Comparison of ENCODE assay signal across 10 cellular contexts in genomic region chr1:22074803-22075202, GRCh38. TPM values are rescaled to one million over a fixed set of nuclear protein-coding genes. Genes with fewer than 3 reads are reported as not detected.
DNase-seq lines count a peak whose midpoint lies in the region; ATAC-seq lines count a peak whose summit lies in the region.
"Had no signal": no experiment of that assay in that cellular context is flagged by ENCODE, and none has a peak within 500 bp of the region (broad histone marks: within the 10 kb centered on the region; RNA-seq: fewer than 3 reads in every experiment).

No MANE protein-coding gene starts in this region.

- peaks cover 6% of the 10 kb centered on the region; the same call in 1 of the 2 replicates for H3K9me3 ChIP-seq in SK-N-MC (ENCODE audit: low read depth, low read length)

- H3K27me3 Mint-ChIP-seq in activated naive CD4-positive, alpha-beta T cell treated with anti-CD3 and anti-CD28 coated beads for 36 hours (ENCODE audit: low read depth): no peaks in the 10 kb centered on the region
- H3K27me3 Mint-ChIP-seq in stimulated activated memory B cell treated with anti-CD40 and anti-IgM and Interleukin-4, amounts not matched to agents 10 μg/mL and 1 μg/mL and 100 μg/mL, for 72 hours: no peaks in the 10 kb centered on the region

- H3K36me3 Mint-ChIP-seq in activated naive CD4-positive, alpha-beta T cell treated with anti-CD3 and anti-CD28 coated beads for 36 hours (ENCODE audit: low read depth): peaks cover 36% of the 10 kb centered on the region
- H3K36me3 Mint-ChIP-seq in stimulated activated memory B cell treated with anti-CD40 and anti-IgM and Interleukin-4, amounts not matched to agents 10 μg/mL and 1 μg/mL and 100 μg/mL, for 72 hours: peaks cover 40% of the 10 kb centered on the region

- 0 out of 2 replicates have a peak overlapping the region, but pooled peaks have one; percentile 25 for H3K27ac ChIP-seq in SK-N-MC

- H3K4me3 Mint-ChIP-seq in activated naive CD4-positive, alpha-beta T cell treated with anti-CD3 and anti-CD28 coated beads for 36 hours: no peak overlapping the region
- peak overlapping the region; percentile 14 for H3K4me3 Mint-ChIP-seq in stimulated activated memory B cell treated with anti-CD40 and anti-IgM and Interleukin-4, amounts not matched to agents 10 μg/mL and 1 μg/mL and 100 μg/mL, for 72 hours

- intact Hi-C loops in activated naive CD4-positive, alpha-beta T cell treated with anti-CD3 and anti-CD28 coated beads for 36 hours (cut with micrococcal nuclease): no loop called here

- H3K36me3 ChIP-seq in SK-N-MC (ENCODE audit: insufficient read depth, low read length): peaks cover 44% of the 10 kb centered on the region

- H3K4me1 Mint-ChIP-seq in activated naive CD4-positive, alpha-beta T cell treated with anti-CD3 and anti-CD28 coated beads for 36 hours (ENCODE audit: low read depth): peaks cover 89% of the 10 kb centered on the region
- peaks cover 86% of the 10 kb centered on the region for H3K4me1 Mint-ChIP-seq in stimulated activated memory B cell treated with anti-CD40 and anti-IgM and Interleukin-4, amounts not matched to agents 10 μg/mL and 1 μg/mL and 100 μg/mL, for 72 hours

- CTCF ChIA-PET in activated naive CD4-positive, alpha-beta T cell treated with anti-CD3 and anti-CD28 coated beads for 36 hours (lab: Charles Lee): no interaction called here

- H3K9ac ChIP-seq in SK-N-MC (ENCODE audit: insufficient read length): no peak overlapping the region

- peak; percentile 66 for ATAC-seq in stimulated activated memory B cell treated with anti-CD40 and anti-IgM and Interleukin-4, amounts not matched to agents 10 μg/mL and 1 μg/mL and 100 μg/mL, for 72 hours
- ATAC-seq in esophagus mucosa (no peak), GM19324 (IDR thresholded peaks at IDR 0.05; ENCODE audit: low FRiP score, unreplicated experiment) (no peak)

- H3K27ac Mint-ChIP-seq in activated naive CD4-positive, alpha-beta T cell treated with anti-CD3 and anti-CD28 coated beads for 36 hours: peak overlapping the region; percentile 11
- H3K27ac Mint-ChIP-seq in stimulated activated memory B cell treated with anti-CD40 and anti-IgM and Interleukin-4, amounts not matched to agents 10 μg/mL and 1 μg/mL and 100 μg/mL, for 72 hours: peak overlapping the region; percentile 65

- no peak overlapping the region for H3K4me3 ChIP-seq in SK-N-MC

- H3K9me3 Mint-ChIP-seq in activated naive CD4-positive, alpha-beta T cell treated with anti-CD3 and anti-CD28 coated beads for 36 hours: no peaks in the 10 kb centered on the region
- H3K9me3 Mint-ChIP-seq in stimulated activated memory B cell treated with anti-CD40 and anti-IgM and Interleukin-4, amounts not matched to agents 10 μg/mL and 1 μg/mL and 100 μg/mL, for 72 hours: no peaks in the 10 kb centered on the region

- no peak for DNase-seq in activated naive CD4-positive, alpha-beta T cell treated with anti-CD3 and anti-CD28 coated beads for 36 hours
- no peak for DNase-seq in activated naive CD4-positive, alpha-beta T cell (lab: John Stamatoyannopoulos, UW)
- DNase-seq in SK-N-MC (ENCODE audit: low read depth, low spot score) (no peak), dermis blood vessel endothelial cell (peak; percentile 33), NCI-H1048 (lab: John Stamatoyannopoulos, UW) (no peak)
- DNase-seq: NCI-H1694 treated with DMSO at 0.1 percent for 48 hours; stimulated activated CD8-positive, alpha-beta memory T cell treated with anti-CD3 and anti-CD28 coated beads, Interleukin-4, amount 100 ng/mL, for 48 hours had no signal

RNA-seq across cellular contexts. Expression of gene CDC42, which starts 22.3 kb away (rescaled TPM):
- 100 to 1,000 TPM; 318 to 322 TPM for total RNA-seq in activated naive CD4-positive, alpha-beta T cell treated with anti-CD3 and anti-CD28 coated beads for 36 hours
- total RNA-seq in dermis blood vessel endothelial cell: 483 and 772 TPM in 2 replicates
- 208 TPM for total RNA-seq in esophagus mucosa
